19 cellular contexts compared by ENCODE assay signal in genomic region chr3:52438579-52439425, GRCh38.
"Had no signal": no experiment of that assay in that cellular context is flagged by ENCODE, and none has a peak within 500 bp of the region (broad histone marks: within the 10 kb centered on the region; RNA-seq: fewer than 3 reads in every experiment).

No MANE protein-coding gene starts in this region.

- H3K36me3 Mint-ChIP-seq: activated naive CD8-positive, alpha-beta T cell treated with anti-CD3 and anti-CD28 coated beads for 36 hours; memory B cell; naive B cell; T-cell had no signal

- H3K4me1 Mint-ChIP-seq: activated CD4-positive, alpha-beta T cell treated with anti-CD3 and anti-CD28 coated beads, Interleukin-2, amount 10 ng/mL, durations not matched to agents 7 days and 5 days; activated naive CD8-positive, alpha-beta T cell treated with anti-CD3 and anti-CD28 coated beads for 36 hours; memory B cell; naive B cell had no signal

- H3K27me3 Mint-ChIP-seq: activated CD4-positive, alpha-beta T cell treated with anti-CD3 and anti-CD28 coated beads, Interleukin-2, amount 10 ng/mL, durations not matched to agents 7 days and 5 days; activated naive CD8-positive, alpha-beta T cell treated with anti-CD3 and anti-CD28 coated beads for 36 hours; memory B cell; T-cell had no signal

- H3K9me3 Mint-ChIP-seq: activated CD4-positive, alpha-beta T cell treated with anti-CD3 and anti-CD28 coated beads, Interleukin-2, amount 10 ng/mL, durations not matched to agents 7 days and 5 days; activated naive CD8-positive, alpha-beta T cell treated with anti-CD3 and anti-CD28 coated beads for 36 hours; memory B cell; naive B cell; T-cell had no signal

- ATAC-seq: activated CD8-positive, alpha-beta T cell treated with anti-CD3 and anti-CD28 coated beads, Interleukin-2, amount 10 ng/mL, durations not matched to agents 7 days and 5 days; body of pancreas; SK-N-SH treated with all-trans-retinoic acid at 6 μM for 48 hours; T-cell had no signal

- DNase-seq: activated CD4-positive, alpha-beta T cell treated with anti-CD3 and anti-CD28 coated beads, Interleukin-2, amount 10 ng/mL, durations not matched to agents 7 days and 5 days; activated CD8-positive, alpha-beta T cell treated with anti-CD3 and anti-CD28 coated beads, Interleukin-2, amount 10 ng/mL, durations not matched to agents 7 days and 5 days; activated gamma-delta T cell treated with Interleukin-2 at 50 U/mL for 16 hours; activated naive CD8-positive, alpha-beta T cell treated with anti-CD3 and anti-CD28 coated beads for 36 hours; activated T-cell treated with anti-CD3 and anti-CD28 coated beads, Interleukin-2, amount 50 U/mL, for 48 hours; amygdala; central memory CD4-positive, alpha-beta T cell; erythroblast; foreskin melanocyte; left ventricle myocardium inferior; naive B cell; stimulated activated CD4-positive, alpha-beta T cell treated with anti-CD3 and anti-CD28 coated beads, Interleukin-12 subunit alpha, Interleukin-12 subunit beta, amount 100 ng/mL, for 4 hours; stimulated activated CD4-positive, alpha-beta T cell treated with anti-CD3 and anti-CD28 coated beads, Interleukin-1b, Interleukin-23, amount 100 ng/mL, for 48 hours; stimulated activated naive CD4-positive, alpha-beta T cell treated with Interleukin-2 at 50 U/mL for 16 hours; T-cell; T-helper 9 cell had no signal

- H3K27ac Mint-ChIP-seq: activated CD4-positive, alpha-beta T cell treated with anti-CD3 and anti-CD28 coated beads, Interleukin-2, amount 10 ng/mL, durations not matched to agents 7 days and 5 days; activated CD8-positive, alpha-beta T cell treated with anti-CD3 and anti-CD28 coated beads, Interleukin-2, amount 10 ng/mL, durations not matched to agents 7 days and 5 days; activated naive CD8-positive, alpha-beta T cell treated with anti-CD3 and anti-CD28 coated beads for 36 hours; memory B cell; T-cell had no signal

- H3K4me3 Mint-ChIP-seq: activated CD4-positive, alpha-beta T cell treated with anti-CD3 and anti-CD28 coated beads, Interleukin-2, amount 10 ng/mL, durations not matched to agents 7 days and 5 days; activated CD8-positive, alpha-beta T cell treated with anti-CD3 and anti-CD28 coated beads, Interleukin-2, amount 10 ng/mL, durations not matched to agents 7 days and 5 days; activated naive CD8-positive, alpha-beta T cell treated with anti-CD3 and anti-CD28 coated beads for 36 hours; memory B cell; T-cell had no signal
